Comparison of ENCODE assay signal across 20 cellular contexts in the genomic region with DNA sequence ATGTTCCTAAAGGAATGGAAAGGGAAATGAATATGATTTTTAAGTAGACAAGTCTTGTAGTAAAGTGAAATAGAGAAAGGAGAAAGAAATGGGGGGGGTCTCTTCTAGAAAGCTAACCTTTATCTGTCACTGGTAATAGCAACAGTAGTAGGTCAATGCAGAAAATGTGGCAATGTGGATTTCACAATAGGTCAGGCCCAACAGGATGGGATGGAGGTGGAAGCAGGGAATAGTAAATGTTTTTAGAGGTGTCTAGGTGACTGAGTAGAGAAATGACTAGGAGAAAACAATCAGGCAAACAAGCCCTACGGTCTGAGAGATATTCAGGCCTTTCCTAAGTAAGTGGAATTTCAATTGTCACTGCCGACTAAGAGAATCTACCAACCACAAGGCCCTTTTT. TPM values are rescaled to one million over a fixed set of nuclear protein-coding genes. Genes with fewer than 3 reads are reported as not detected.
DNase-seq lines count a peak whose midpoint lies in the region; ATAC-seq and TF ChIP-seq lines count a peak whose summit lies in the region.
"Had no signal": no experiment of that assay in that cellular context is flagged by ENCODE, and none has a peak within 500 bp of the region (broad histone marks: within the 10 kb centered on the region; RNA-seq: fewer than 3 reads in every experiment).

No MANE protein-coding gene starts in this region.

- H3K36me3 Mint-ChIP-seq in CD8-positive, alpha-beta T cell = peaks cover 92% of the 10 kb centered on the region
- peaks cover 60% of the 10 kb centered on the region for H3K36me3 Mint-ChIP-seq in endothelial cell (ENCODE audit: low read depth, unreplicated experiment)

- H3K27me3 ChIP-seq in CD8-positive, alpha-beta T cell (ENCODE audit: insufficient read depth, low read length) = no peaks in the 10 kb centered on the region

- H3K4me3 ChIP-seq in CD8-positive, alpha-beta T cell (ENCODE audit: low read depth, low read length) = no peak overlapping the region
- H3K4me3 ChIP-seq: GM23248, SK-N-MC had no signal

- CTCF ChIA-PET in CD8-positive, alpha-beta T cell (lab: Charles Lee) = interaction anchor here (0.6 to 3.9 kb wide), 2 partner anchors 52 to 125 kb away, joined by 4 to 23 read pairs; no protein-coding TSS in a partner anchor

- no peaks in the 10 kb centered on the region for H3K9me3 Mint-ChIP-seq in CD8-positive, alpha-beta T cell
- H3K9me3 Mint-ChIP-seq in endothelial cell (ENCODE audit: unreplicated experiment) = no peaks in the 10 kb centered on the region
- H3K9me3 Mint-ChIP-seq: CD8-positive, alpha-beta memory T cell; H9 had no signal

- H3K4me3 Mint-ChIP-seq in CD8-positive, alpha-beta T cell = no peak overlapping the region
- peak overlapping the region; percentile 70 for H3K4me3 Mint-ChIP-seq in endothelial cell (ENCODE audit: unreplicated experiment)
- H3K4me3 Mint-ChIP-seq: CD8-positive, alpha-beta memory T cell; H9 had no signal

- intact Hi-C loops in CD8-positive, alpha-beta T cell (cut with DNase I, micrococcal nuclease) = no loop called here

- H3K27me3 Mint-ChIP-seq in CD8-positive, alpha-beta T cell (ENCODE audit: low read depth) = no peaks in the 10 kb centered on the region
- peaks cover 6% of the 10 kb centered on the region for H3K27me3 Mint-ChIP-seq in endothelial cell (ENCODE audit: unreplicated experiment)
- H3K27me3 Mint-ChIP-seq: CD8-positive, alpha-beta memory T cell had no signal

- H3K27ac Mint-ChIP-seq in CD8-positive, alpha-beta T cell = peak overlapping the region; percentile 41
- H3K27ac Mint-ChIP-seq in endothelial cell (ENCODE audit: unreplicated experiment) = no peak overlapping the region
- H3K27ac Mint-ChIP-seq: H9 had no signal

- no peak for DNase-seq in CD8-positive, alpha-beta T cell
- DNase-seq in endothelial cell (ENCODE audit: low spot score) (no peak), COLO668 (lab: John Stamatoyannopoulos, UW; ENCODE audit: unreplicated experiment) (no peak)
- DNase-seq: AML-193; C1 segment of cervical spinal cord; CD8-positive, alpha-beta memory T cell; GM23248; H9; NCI-H1105; NCI-H146; NCI-H2029; NCI-H2227 treated with DMSO at 0.1 percent for 48 hours; NCI-H510A; NCI-H748 treated with DMSO at 0.1 percent for 48 hours; NK-92 treated with Interleukin-12 subunit alpha and Interleukin-12 subunit beta, amount 100 ng/mL, for 24 hours; SHP77 treated with DMSO at 0.1 percent for 48 hours had no signal

- no peaks in the 10 kb centered on the region for H3K9me3 ChIP-seq in CD8-positive, alpha-beta T cell (ENCODE audit: low read length)

- peaks cover 2% of the 10 kb centered on the region for H3K4me1 Mint-ChIP-seq in CD8-positive, alpha-beta T cell (ENCODE audit: low read depth)
- H3K4me1 Mint-ChIP-seq in endothelial cell (ENCODE audit: unreplicated experiment) = peaks cover 9% of the 10 kb centered on the region
- H3K4me1 Mint-ChIP-seq: H9 had no signal

- no peak for ATAC-seq in CD8-positive, alpha-beta T cell
- no peak for ATAC-seq in HG02973 (IDR thresholded peaks at IDR 0.05; ENCODE audit: unreplicated experiment)

- no peaks in the 10 kb centered on the region for H3K4me1 ChIP-seq in CD8-positive, alpha-beta T cell (ENCODE audit: insufficient read depth, low read length)

- H3K27ac ChIP-seq in CD8-positive, alpha-beta T cell (ENCODE audit: low read depth, low read length) = no peak overlapping the region
- H3K27ac ChIP-seq: GM23248, HL-60, RWPE1, SK-N-MC had no signal

- peaks cover 76% of the 10 kb centered on the region for H3K36me3 ChIP-seq in CD8-positive, alpha-beta T cell (ENCODE audit: insufficient read depth, low read length)

- POLR2A ChIA-PET in CD8-positive, alpha-beta T cell (lab: Charles Lee) = no interaction called here

- no peak for TF ChIP-seq CTCF in CD8-positive, alpha-beta T cell (IDR thresholded peaks at IDR 0.05)
- TF ChIP-seq CTCF in endothelial cell (IDR thresholded peaks at IDR 0.05; ENCODE audit: unreplicated experiment) = no peak

RNA-seq across cellular contexts. Expression of a gene that starts 6.0 kb away (rescaled TPM):
- total RNA-seq in CD8-positive, alpha-beta T cell = 1 to 10 TPM; 9.3 to 9.7 TPM
- 25.1 TPM for total RNA-seq in endothelial cell (ENCODE audit: unreplicated experiment)

RNA-seq across cellular contexts. Expression of a gene that starts 21.2 kb away (rescaled TPM):
- 10 to 100 TPM; 23.1 to 26.6 TPM for total RNA-seq in CD8-positive, alpha-beta T cell
- total RNA-seq in endothelial cell (ENCODE audit: unreplicated experiment) = 28.5 TPM

RNA-seq across cellular contexts. Expression of a gene that starts 24.9 kb away (rescaled TPM):
- total RNA-seq in CD8-positive, alpha-beta T cell = 100 to 1,000 TPM; 136 to 148 TPM
- total RNA-seq in endothelial cell (ENCODE audit: unreplicated experiment) = 203 TPM

RNA-seq across cellular contexts. Expression of a gene that starts 41.7 kb away (rescaled TPM):
- 10 to 100 TPM; 30.4 to 38.3 TPM for total RNA-seq in CD8-positive, alpha-beta T cell
- 52.8 TPM for total RNA-seq in endothelial cell (ENCODE audit: unreplicated experiment)

RNA-seq across cellular contexts. Expression of a gene that starts 42.0 kb away (rescaled TPM):
- 100 to 1,000 TPM; 163 to 169 TPM for total RNA-seq in CD8-positive, alpha-beta T cell
- 87.4 TPM for total RNA-seq in endothelial cell (ENCODE audit: unreplicated experiment)
